In the genomic region with DNA sequence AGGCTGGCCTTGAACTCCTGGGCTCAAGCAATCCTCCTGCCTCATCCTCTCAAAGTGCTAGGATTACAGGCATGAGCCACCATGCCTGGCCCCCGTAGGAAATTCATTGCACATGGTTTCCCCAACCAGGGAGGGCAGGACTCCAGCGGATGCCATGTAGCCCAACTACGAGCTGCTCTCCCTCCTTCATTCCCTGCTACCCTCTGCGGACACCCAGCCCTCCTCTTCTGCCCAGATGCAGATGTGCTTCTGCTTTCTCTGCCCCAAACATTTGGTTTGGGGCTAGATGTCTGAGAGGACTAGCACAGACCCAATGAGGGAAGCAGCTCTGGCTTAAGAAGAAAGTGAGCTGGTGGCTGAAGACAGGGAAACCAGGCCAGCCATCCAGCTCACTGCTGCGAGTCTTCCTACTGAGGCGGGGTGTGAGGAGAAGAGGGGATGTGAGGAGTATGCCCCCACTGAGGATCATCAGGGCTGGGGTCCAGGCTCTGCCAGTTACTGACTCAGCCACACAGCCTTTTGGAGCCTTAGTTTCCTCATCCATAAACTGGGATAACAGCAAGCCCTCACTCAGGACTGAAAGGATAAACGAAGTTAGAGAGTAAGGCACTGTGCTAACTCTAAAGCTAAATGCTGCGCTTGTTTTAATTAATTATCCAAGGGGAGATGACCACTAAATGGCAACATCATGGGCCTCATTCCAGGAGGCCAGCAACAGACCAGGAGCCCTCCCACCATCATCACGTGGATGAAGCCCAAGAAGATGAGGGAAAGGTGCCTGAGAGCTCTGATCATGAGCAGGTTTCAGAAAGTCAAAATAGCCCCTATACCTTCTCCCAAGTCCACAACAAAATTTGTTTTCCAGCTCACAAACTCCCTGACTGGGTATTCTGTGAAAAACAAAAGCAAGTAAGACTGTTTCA, we compare ENCODE assay signal across 10 cellular contexts. TPM values are rescaled to one million over a fixed set of nuclear protein-coding genes. Genes with fewer than 3 reads are reported as not detected.
A peak's percentile ranks its signal among the peaks of the same experiment; 100 is the strongest.
DNase-seq lines count a peak whose midpoint lies in the region; ATAC-seq, FAIRE-seq and TF ChIP-seq lines count a peak whose summit lies in the region.
"Had no signal": no experiment of that assay in that cellular context is flagged by ENCODE, and none has a peak within 500 bp of the region (broad histone marks: within the 10 kb centered on the region; RNA-seq: fewer than 3 reads in every experiment).

No MANE protein-coding gene starts in this region.

- TF ChIP-seq CTCF in GM12875 (IDR thresholded peaks at IDR 0.05; ENCODE audit: borderline replicate concordance, insufficient read depth, low read depth, low read length) (no peak), RWPE2 (IDR thresholded peaks at IDR 0.05; ENCODE audit: poor library complexity, severe bottlenecking) (no peak)

- H3K36me3 ChIP-seq in RWPE2 (ENCODE audit: low read depth) (no peaks in the 10 kb centered on the region; the same call in 1 of the 2 replicates), esophagus (ENCODE audit: control insufficient read depth in 2 of 2, insufficient read depth in 2 of 2, low read length in 1 of 2) (no peaks in the 10 kb centered on the region), skeletal muscle tissue (ENCODE audit: control insufficient read depth in 3 of 3, insufficient read depth in 3 of 3, low read length in 3 of 3) (peaks cover 0 to 3% (median 1%) of the 10 kb centered on the region in 3 donors)

- H3K9ac ChIP-seq in skeletal muscle tissue (ENCODE audit: low read depth in 1 of 3, low read length in 3 of 3): peak overlapping the region in 1 of 3 donors; percentile 68

- no peaks in the 10 kb centered on the region for H3K27me3 ChIP-seq in RWPE2 (ENCODE audit: insufficient read depth, poor library complexity, severe bottlenecking)
- H3K27me3 ChIP-seq in esophagus (ENCODE audit: control insufficient read depth in 1 of 2, insufficient read depth in 2 of 2, low read length in 2 of 2): no peaks in the 10 kb centered on the region
- H3K27me3 ChIP-seq in skeletal muscle tissue (ENCODE audit: control insufficient read depth in 3 of 3, insufficient read depth in 3 of 3, low read length in 3 of 3): no peaks in the 10 kb centered on the region

- ATAC-seq in RWPE2 (ENCODE audit: low read depth) (no peak), GM19455 (IDR thresholded peaks at IDR 0.05; ENCODE audit: unreplicated experiment) (no peak), GM21528 (IDR thresholded peaks at IDR 0.05; ENCODE audit: low FRiP score, unreplicated experiment) (no peak)

- no peak for TF ChIP-seq POLR2A in GM12892 (IDR thresholded peaks at IDR 0.05; ENCODE audit: low read depth, low read length)

- DNase-seq in RWPE2 (ENCODE audit: low spot score) (no peak), GM12892 (ENCODE audit: insufficient read length) (no peak), NCI-H774 (lab: John Stamatoyannopoulos, UW) (no peak)
- DNase-seq: activated CD4-positive, CD25-positive, alpha-beta regulatory T cell treated with anti-CD3 and anti-CD28 coated beads, Interleukin-2, amount 50 U/mL, for 72 hours had no signal

- H3K27ac ChIP-seq in RWPE2 (ENCODE audit: poor library complexity, severe bottlenecking) (peak overlapping the region; percentile 70), esophagus (ENCODE audit: low read depth in 2 of 2, low read length in 1 of 2) (peak overlapping the region; percentile 5 to 68), skeletal muscle tissue (ENCODE audit: low read depth, low read length) (peak overlapping the region; percentile 22)

- no peak for FAIRE-seq in GM12892 (lab: Jason Lieb, UNC)
- FAIRE-seq: K562 had no signal

- H3K4me3 ChIP-seq in GM12875 (ENCODE audit: low read depth, low read length): peak overlapping the region; percentile 16
- no peak overlapping the region for H3K4me3 ChIP-seq in RWPE2 (ENCODE audit: severe bottlenecking)
- peak overlapping the region in 1 of 2 donors; percentile 1 for H3K4me3 ChIP-seq in esophagus (ENCODE audit: low read depth in 1 of 2, low read length in 2 of 2)
- H3K4me3 ChIP-seq in skeletal muscle tissue (ENCODE audit: low read length in 3 of 3): peak overlapping the region; percentile 35 to 63 (median 42)
- H3K4me3 ChIP-seq: K562 had no signal

- 44 to 52% methylated on average over 9 of the region's 9 CpGs for WGBS in esophagus, 2 donors

- H3K4me1 ChIP-seq in RWPE2 (ENCODE audit: insufficient read depth, poor library complexity, severe bottlenecking): peaks cover 31% of the 10 kb centered on the region
- peaks cover 16 to 39% of the 10 kb centered on the region in 2 donors for H3K4me1 ChIP-seq in esophagus (ENCODE audit: control insufficient read depth in 2 of 2, insufficient read depth in 2 of 2, low read length in 1 of 2)
- peaks cover 95 to 96% (median 96%) of the 10 kb centered on the region in 3 donors for H3K4me1 ChIP-seq in skeletal muscle tissue (ENCODE audit: control insufficient read depth in 3 of 3, insufficient read depth in 3 of 3, low read length in 3 of 3)

- H3K9me3 ChIP-seq in RWPE2 (ENCODE audit: severe bottlenecking) (no peaks in the 10 kb centered on the region), esophagus (ENCODE audit: control insufficient read depth in 2 of 2, insufficient read depth in 1 of 2, low read depth in 1 of 2, low read length in 1 of 2) (no peaks in the 10 kb centered on the region), skeletal muscle tissue (ENCODE audit: control insufficient read depth in 3 of 3, low read length in 3 of 3) (no peaks in the 10 kb centered on the region)

RNA-seq across cellular contexts. Expression of a gene that starts 10.9 kb away (rescaled TPM):
- polyA plus RNA-seq in esophagus: 10 to 100 TPM; 22.4 to 34.7 TPM
- total RNA-seq in skeletal muscle tissue: 51.1 TPM
- 44.9 TPM for polyA plus RNA-seq in GM12892 (2012; ENCODE audit: missing spikeins)

RNA-seq across cellular contexts. Expression of a gene that starts 17.1 kb away (rescaled TPM):
- polyA plus RNA-seq in esophagus: 1 to 10 TPM; 2.1 to 4.4 TPM
- 3.1 TPM for total RNA-seq in skeletal muscle tissue
- polyA plus RNA-seq in GM12892 (2012; ENCODE audit: missing spikeins): 2.1 TPM

RNA-seq across cellular contexts. Expression of a gene that starts 53.0 kb away (rescaled TPM):
- 10 to 100 TPM; 20.5 to 30.4 TPM for polyA plus RNA-seq in esophagus
- 17.2 TPM for total RNA-seq in skeletal muscle tissue
- 47.5 TPM for polyA plus RNA-seq in GM12892 (2012; ENCODE audit: missing spikeins)
